In genomic region chr9:36166150-36166927, GRCh38 we compare ENCODE assay signal across 8 cellular contexts.
A peak's percentile ranks its signal among the peaks of the same experiment; 100 is the strongest.
DNase-seq lines count a peak whose midpoint lies in the region; ATAC-seq lines count a peak whose summit lies in the region.

No MANE protein-coding gene starts in this region.

- ATAC-seq in GM21515 (IDR thresholded peaks at IDR 0.05; ENCODE audit: unreplicated experiment), result peak; percentile 88

- peak overlapping the region; percentile 57 to 67 (median 64) for H3K4me3 ChIP-seq in subcutaneous abdominal adipose tissue (ENCODE audit: low read depth in 1 of 5, low read length in 5 of 5)

- H3K9ac ChIP-seq in subcutaneous abdominal adipose tissue (ENCODE audit: low read length in 5 of 5), result peak overlapping the region in 4 of 5 donors; percentile 20 to 64 (median 43)

- H3K4me1 ChIP-seq in subcutaneous abdominal adipose tissue (ENCODE audit: control insufficient read depth in 5 of 5, insufficient read depth in 5 of 5, low read length in 5 of 5), result peaks cover 0 to 34% (median 17%) of the 10 kb centered on the region in 5 donors

- no peaks in the 10 kb centered on the region for H3K27me3 ChIP-seq in subcutaneous abdominal adipose tissue (ENCODE audit: control insufficient read depth in 5 of 5, insufficient read depth in 4 of 5, low read length in 5 of 5)

- H3K9me3 ChIP-seq in subcutaneous abdominal adipose tissue (ENCODE audit: control insufficient read depth in 5 of 5, low read length in 5 of 5), result no peaks in the 10 kb centered on the region

- in situ Hi-C loops in KBM-7 (cut with MboI; ENCODE audit: low pct_unique_long_range_greater_than_20kb, low sequenced_read_pairs), result loop anchor here (10.0 kb wide), 1 partner anchor 52 kb away; no protein-coding TSS in a partner anchor

- peak overlapping the region; percentile 37 for H3K27ac ChIP-seq in subcutaneous abdominal adipose tissue (ENCODE audit: low read depth, low read length)

- H3K36me3 ChIP-seq in subcutaneous abdominal adipose tissue (ENCODE audit: control insufficient read depth in 5 of 5, insufficient read depth in 5 of 5, low read length in 5 of 5), result peaks cover 0 to 4% (median 2%) of the 10 kb centered on the region in 5 donors

- peak; percentile 52 for DNase-seq in COR-L47 (lab: John Stamatoyannopoulos, UW)
- DNase-seq in KBM-7, result peak; percentile 91
- DNase-seq in SIG-M5 (lab: John Stamatoyannopoulos, UW), result peak; percentile 22
- DNase-seq in activated gamma-delta T cell treated with Interleukin-2 at 50 U/mL for 16 hours, result peak; percentile 78
- DNase-seq in germinal center (ENCODE audit: low spot score), result peak; percentile 93
- DNase-seq in non-pigmented ciliary epithelial cell (ENCODE audit: low read depth), result peak; percentile 41

Comparison
In these comparisons a context has a peak if more than half of its experiments do, and no peak if none do; other contexts are left out.
1. Peak in every context shown above with its lines: DNase-seq, ATAC-seq, H3K4me3 ChIP-seq and H3K27ac ChIP-seq.
2. DNase-seq: peak in every context shown above with its lines; median percentile 93 in germinal center; 91 in KBM-7; 78 in activated gamma-delta T cell treated with Interleukin-2 at 50 U/mL for 16 hours; 52 in COR-L47; 41 in non-pigmented ciliary epithelial cell; 22 in SIG-M5.